In the genomic region with DNA sequence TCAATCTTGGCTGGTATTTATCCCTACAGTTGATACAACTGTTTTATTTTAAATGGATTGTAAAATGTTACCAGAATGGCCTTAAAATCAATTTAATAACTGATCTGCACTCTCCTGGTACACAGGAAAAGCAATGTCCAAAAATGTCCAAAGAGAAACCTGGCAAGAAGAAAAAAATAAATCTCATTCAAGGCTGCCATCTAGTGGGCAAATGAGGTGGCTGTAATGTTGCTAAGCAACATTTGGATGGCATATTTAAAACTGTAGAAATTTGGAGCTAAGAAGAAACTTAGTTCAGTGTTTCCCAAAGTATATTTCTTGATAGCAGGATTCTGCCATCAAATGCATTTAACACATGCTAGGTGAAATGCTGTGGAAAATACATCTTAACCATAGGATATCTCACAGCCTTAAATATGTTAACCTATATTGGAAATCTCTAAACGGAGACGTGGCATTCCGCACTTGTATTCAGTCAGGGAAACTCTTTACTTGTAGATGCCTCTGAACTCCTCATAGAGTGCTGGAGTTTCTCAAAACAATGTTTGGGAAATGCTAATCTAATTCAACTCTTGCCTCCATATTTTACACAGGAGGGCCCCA, we compare ENCODE assay signal across 9 cellular contexts.
DNase-seq lines count a peak whose midpoint lies in the region; ATAC-seq and TF ChIP-seq lines count a peak whose summit lies in the region.
"Had no signal": no experiment of that assay in that cellular context is flagged by ENCODE, and none has a peak within 500 bp of the region (broad histone marks: within the 10 kb centered on the region; RNA-seq: fewer than 3 reads in every experiment).

No MANE protein-coding gene starts in this region.

- H3K9ac ChIP-seq in neural cell (ENCODE audit: low read length): no peak overlapping the region

- H3K79me2 ChIP-seq in neural cell (replicated peaks; ENCODE audit: insufficient read depth, low read length): no peaks in the 10 kb centered on the region

- H3K27me3 Mint-ChIP-seq in endothelial cell (ENCODE audit: unreplicated experiment): no peaks in the 10 kb centered on the region

- BruUV-seq in Panc1 (replicated peaks; lab: Mats Ljungman, UMichigan): no TSS peak

- H3K4me1 Mint-ChIP-seq in endothelial cell (ENCODE audit: unreplicated experiment): no peaks in the 10 kb centered on the region
- H3K4me1 Mint-ChIP-seq: stimulated activated naive B cell treated with anti-CD40 and anti-IgM and Interleukin-4, amounts not matched to agents 10 μg/mL and 1 μg/mL and 100 μg/mL, for 72 hours had no signal

- H3K9me3 Mint-ChIP-seq in endothelial cell (ENCODE audit: unreplicated experiment): no peaks in the 10 kb centered on the region
- H3K9me3 Mint-ChIP-seq: stimulated activated naive B cell treated with anti-CD40 and anti-IgM and Interleukin-4, amounts not matched to agents 10 μg/mL and 1 μg/mL and 100 μg/mL, for 72 hours had no signal

- no peak overlapping the region for H3K27ac Mint-ChIP-seq in endothelial cell (ENCODE audit: unreplicated experiment)
- H3K27ac Mint-ChIP-seq: stimulated activated naive B cell treated with anti-CD40 and anti-IgM and Interleukin-4, amounts not matched to agents 10 μg/mL and 1 μg/mL and 100 μg/mL, for 72 hours had no signal

- no peaks in the 10 kb centered on the region for H4K20me1 ChIP-seq in neural cell (ENCODE audit: insufficient read depth)

- no peaks in the 10 kb centered on the region for H3K9me2 ChIP-seq in neural cell (ENCODE audit: insufficient read depth, low read length)

- no peaks in the 10 kb centered on the region for H3K4me1 ChIP-seq in Panc1 (ENCODE audit: control insufficient read depth, insufficient read depth, low read length)

- no peaks in the 10 kb centered on the region for H3K9me3 ChIP-seq in Panc1 (ENCODE audit: control insufficient read depth, insufficient read depth, low read depth, low read length)
- no peaks in the 10 kb centered on the region for H3K9me3 ChIP-seq in neural cell (ENCODE audit: low read length)

- 0 out of 2 replicates have a peak, but pooled peaks have one; percentile 38 for ATAC-seq in Panc1
- ATAC-seq in HG03025 (IDR thresholded peaks at IDR 0.05; ENCODE audit: low FRiP score, unreplicated experiment): no peak

- POLR2A ChIA-PET in Panc1 (lab: Charles Lee): no interaction called here

- no peak overlapping the region for H3K4me3 ChIP-seq in Panc1 (ENCODE audit: low read depth in 2 of 2, low read length in 2 of 2)
- no peak overlapping the region for H3K4me3 ChIP-seq in neural cell (ENCODE audit: low read length)

- CTCF ChIA-PET in Panc1 (lab: Charles Lee): interaction anchor here (0.5 to 0.9 kb wide), 3 partner anchors 213 to 1406 kb away, joined by 3 read pairs; no protein-coding TSS in a partner anchor

- no peak overlapping the region for H3K4me2 ChIP-seq in neural cell (ENCODE audit: low read length)

- no peak for TF ChIP-seq EP300 in neural cell (conservative IDR thresholded peaks at IDR 0.05; ENCODE audit: poor library complexity, severe bottlenecking)

- no peaks in the 10 kb centered on the region for H3K36me3 Mint-ChIP-seq in endothelial cell (ENCODE audit: low read depth, unreplicated experiment)
- H3K36me3 Mint-ChIP-seq: stimulated activated naive B cell treated with anti-CD40 and anti-IgM and Interleukin-4, amounts not matched to agents 10 μg/mL and 1 μg/mL and 100 μg/mL, for 72 hours had no signal

- H2AFZ ChIP-seq in neural cell (ENCODE audit: low read depth, low read length): no peak overlapping the region

- H3K27ac ChIP-seq in Panc1 (ENCODE audit: low read length) (no peak overlapping the region), neural cell (ENCODE audit: low read length) (no peak overlapping the region)

- in situ Hi-C loops in Panc1 (cut with HindIII; ENCODE audit: low pct_unique_long_range_greater_than_20kb, low sequenced_read_pairs): no loop called here

- TF ChIP-seq CTCF in Panc1 (IDR thresholded peaks at IDR 0.05): peak; percentile 69; the same call in 1 of the 2 replicates
- peak; percentile 74 for TF ChIP-seq CTCF in endothelial cell (IDR thresholded peaks at IDR 0.05; ENCODE audit: unreplicated experiment)
- TF ChIP-seq CTCF in neural cell (IDR thresholded peaks at IDR 0.05; ENCODE audit: poor library complexity, severe bottlenecking): peak; percentile 89

- H3K27me3 ChIP-seq in Panc1 (ENCODE audit: control insufficient read depth, insufficient read depth, low read length) (no peaks in the 10 kb centered on the region), neural cell (ENCODE audit: insufficient read depth, low read depth, low read length) (no peaks in the 10 kb centered on the region)

- peak; percentile 28 for DNase-seq in activated CD4-positive, alpha-beta T cell treated with anti-CD3 and anti-CD28 coated beads for 48 hours
- no peak for DNase-seq in activated CD4-positive, alpha-beta T cell treated with anti-CD3 and anti-CD28 coated beads for 1 hour
- DNase-seq in HK-2 (ENCODE audit: unreplicated experiment) (peak; percentile 7), Panc1 (ENCODE audit: low read depth, low spot score) (peak; percentile 18), endothelial cell (ENCODE audit: low spot score) (peak; percentile 50), OCI-M2 (lab: John Stamatoyannopoulos, UW; ENCODE audit: unreplicated experiment) (no peak)
- DNase-seq: stimulated activated naive B cell treated with anti-CD40 and anti-IgM and Interleukin-4, amounts not matched to agents 10 μg/mL and 1 μg/mL and 100 μg/mL, for 72 hours had no signal

- intact Hi-C loops in Panc1 (cut with micrococcal nuclease; ENCODE audit: unreplicated experiment): loop anchor here (2.0 to 5.0 kb wide), 2 partner anchors 351 to 764 kb away; partner anchors contain the start of gene WNT5A

- H3K36me3 ChIP-seq in Panc1 (ENCODE audit: control insufficient read depth, insufficient read depth, low read length) (no peaks in the 10 kb centered on the region), neural cell (ENCODE audit: insufficient read depth, low read length) (no peaks in the 10 kb centered on the region)

- TF ChIP-seq RAD21 in neural cell (conservative IDR thresholded peaks at IDR 0.05): peak; percentile 89

- H3F3A ChIP-seq in neural cell (ENCODE audit: insufficient read depth, low read length, poor library complexity, severe bottlenecking): no peaks in the 10 kb centered on the region

- no peak overlapping the region for H3K4me3 Mint-ChIP-seq in endothelial cell (ENCODE audit: unreplicated experiment)
- H3K4me3 Mint-ChIP-seq: stimulated activated naive B cell treated with anti-CD40 and anti-IgM and Interleukin-4, amounts not matched to agents 10 μg/mL and 1 μg/mL and 100 μg/mL, for 72 hours had no signal

TF ChIP-seq in neural cell, 6 proteins besides CTCF, POLR2A, EP300 and RAD21:
- TF ChIP-seq SMC3 (conservative IDR thresholded peaks at IDR 0.05; ENCODE audit: poor library complexity) (peak; percentile 88), REST (IDR thresholded peaks at IDR 0.05; ENCODE audit: borderline replicate concordance) (no peak)
TF ChIP-seq in neural cell: peak in this region for 1.

Comparison
In these comparisons a context has a peak if more than half of its experiments do, and no peak if none do; other contexts are left out.
1. DNase-seq: peak in activated CD4-positive, alpha-beta T cell treated with anti-CD3 and anti-CD28 coated beads for 48 hours (single experiment), HK-2 (single experiment), Panc1 (single experiment) and endothelial cell (single experiment); none in activated CD4-positive, alpha-beta T cell treated with anti-CD3 and anti-CD28 coated beads for 1 hour (single experiment) and OCI-M2 (single experiment).
2. Peak in every context shown above with its lines, with median percentiles within 50 percentile points of each other: CTCF ChIP-seq.